In the genomic region with DNA sequence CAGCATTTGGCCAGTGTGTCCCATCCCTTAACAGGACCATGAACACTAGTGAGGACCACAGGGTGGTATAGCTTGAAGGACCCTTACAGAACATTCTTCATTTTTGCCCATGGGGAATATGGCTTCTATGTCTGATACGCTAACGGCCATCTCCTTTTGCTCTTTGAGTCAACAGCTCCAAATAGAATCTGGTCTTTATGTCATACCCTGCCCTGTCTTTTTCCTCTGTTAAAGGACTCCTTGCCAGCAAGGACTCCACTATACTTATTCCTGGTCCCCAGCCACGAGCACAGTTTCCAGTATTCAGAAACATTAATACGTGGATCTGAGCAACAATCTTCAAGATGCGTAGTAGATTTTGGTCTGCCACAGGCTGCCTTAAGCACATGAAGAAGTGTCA, we compare ENCODE assay signal across 18 cellular contexts. TPM values are rescaled to one million over a fixed set of nuclear protein-coding genes. Genes with fewer than 3 reads are reported as not detected.
DNase-seq lines count a peak whose midpoint lies in the region; ATAC-seq and TF ChIP-seq lines count a peak whose summit lies in the region.
"Had no signal": no experiment of that assay in that cellular context is flagged by ENCODE, and none has a peak within 500 bp of the region (broad histone marks: within the 10 kb centered on the region; RNA-seq: fewer than 3 reads in every experiment).

No MANE protein-coding gene starts in this region.

- 91 to 93% methylated on average over 5 of the region's 5 CpGs for WGBS in body of pancreas, 2 donors

- H3K9me3 Mint-ChIP-seq in Calu3 (ENCODE audit: low read depth, unreplicated experiment) = peaks cover 4% of the 10 kb centered on the region
- H3K9me3 Mint-ChIP-seq in activated CD4-positive, alpha-beta T cell treated with anti-CD3 and anti-CD28 coated beads, Interleukin-2, amount 10 ng/mL, durations not matched to agents 24 days and 14 days = peaks cover 9% of the 10 kb centered on the region

- no peaks in the 10 kb centered on the region for H3K27me3 Mint-ChIP-seq in Calu3 (ENCODE audit: unreplicated experiment)
- no peaks in the 10 kb centered on the region for H3K27me3 Mint-ChIP-seq in activated CD4-positive, alpha-beta T cell treated with anti-CD3 and anti-CD28 coated beads, Interleukin-2, amount 10 ng/mL, durations not matched to agents 24 days and 14 days

- TF ChIP-seq CTCF in Calu3 (IDR thresholded peaks at IDR 0.05; ENCODE audit: unreplicated experiment) = no peak
- no peak for TF ChIP-seq CTCF in body of pancreas (IDR thresholded peaks at IDR 0.05)
- no peak for TF ChIP-seq CTCF in right atrium auricular region (IDR thresholded peaks at IDR 0.05)

- in situ Hi-C loops in ACHN (cut with HindIII; ENCODE audit: low pct_ligation_motif_present, low pct_unique_long_range_greater_than_20kb, low sequenced_read_pairs) = no loop called here

- H3K27ac Mint-ChIP-seq in Calu3 (ENCODE audit: unreplicated experiment) = peak overlapping the region; percentile 90
- H3K27ac Mint-ChIP-seq in activated CD4-positive, alpha-beta T cell treated with anti-CD3 and anti-CD28 coated beads, Interleukin-2, amount 10 ng/mL, durations not matched to agents 24 days and 14 days = no peak overlapping the region
- H3K27ac Mint-ChIP-seq: IgD-negative memory B cell, nephron progenitor cell had no signal

- no peak for TF ChIP-seq POLR2A in body of pancreas (IDR thresholded peaks at IDR 0.05)

- intact Hi-C loops in Calu3 (cut with micrococcal nuclease; ENCODE audit: unreplicated experiment) (no loop called here), body of pancreas (cut with DNase I) (no loop called here), sciatic nerve (cut with DNase I) (no loop called here)
- intact Hi-C loops in activated CD4-positive, alpha-beta T cell treated with anti-CD3 and anti-CD28 coated beads, Interleukin-2, amount 10 ng/mL, durations not matched to agents 24 days and 14 days (cut with micrococcal nuclease) = no loop called here

- DNase-seq in Calu3 (no peak), body of pancreas (no peak), right atrium auricular region (ENCODE audit: low spot score) (no peak), sciatic nerve (ENCODE audit: low spot score) (no peak), ACHN (no peak), NOMO-1 treated with dmso at 0.1 percent for 144 hours (lab: John Stamatoyannopoulos, UW; ENCODE audit: unreplicated experiment) (no peak)
- no peak for DNase-seq in activated CD4-positive, alpha-beta T cell treated with anti-CD3 and anti-CD28 coated beads, Interleukin-2, amount 10 ng/mL, durations not matched to agents 24 days and 14 days
- DNase-seq: activated CD4-positive, alpha-beta T cell treated with anti-CD3 and anti-CD28 coated beads for 4 hours; activated T-cell treated with anti-CD3 and anti-CD28 coated beads, Interleukin-2, amount 50 U/mL, for 1 hour; AML-193; effector CD4-positive, alpha-beta T cell; NCI-H1417 treated with DMSO at 0.1 percent for 48 hours; NCI-H524; nephron progenitor cell; uterus had no signal

- H3K36me3 ChIP-seq in body of pancreas (replicated peaks in 1 of 2; ENCODE audit: insufficient read depth in 1 of 2, low read depth in 2 of 2) (no peaks in the 10 kb centered on the region), right atrium auricular region (no peaks in the 10 kb centered on the region)
- H3K36me3 ChIP-seq: Peyer's patch, uterus had no signal

- no peak overlapping the region for H3K4me3 Mint-ChIP-seq in Calu3 (ENCODE audit: low read depth, unreplicated experiment)
- H3K4me3 Mint-ChIP-seq in activated CD4-positive, alpha-beta T cell treated with anti-CD3 and anti-CD28 coated beads, Interleukin-2, amount 10 ng/mL, durations not matched to agents 24 days and 14 days = no peak overlapping the region
- H3K4me3 Mint-ChIP-seq: IgD-negative memory B cell, nephron progenitor cell had no signal

- H3K27ac ChIP-seq in body of pancreas (peak overlapping the region; percentile 30 to 83 (median 68)), right atrium auricular region (peak overlapping the region; percentile 12 to 34)

- CTCF ChIA-PET in Calu3 (lab: Charles Lee) = interaction anchor here (0.6 kb wide), 1 partner anchor 291 kb away, joined by 5 read pairs; no protein-coding TSS in a partner anchor

- H3K4me1 Mint-ChIP-seq in Calu3 (ENCODE audit: low read depth, unreplicated experiment) = peaks cover 39% of the 10 kb centered on the region
- H3K4me1 Mint-ChIP-seq in activated CD4-positive, alpha-beta T cell treated with anti-CD3 and anti-CD28 coated beads, Interleukin-2, amount 10 ng/mL, durations not matched to agents 24 days and 14 days = peaks cover 27% of the 10 kb centered on the region
- H3K4me1 Mint-ChIP-seq: IgD-negative memory B cell had no signal

- H3K4me3 ChIP-seq in body of pancreas (no peak overlapping the region), right atrium auricular region (no peak overlapping the region)
- H3K4me3 ChIP-seq: Peyer's patch, uterus had no signal

- no peaks in the 10 kb centered on the region for H3K36me3 Mint-ChIP-seq in Calu3 (ENCODE audit: insufficient read depth, unreplicated experiment)
- H3K36me3 Mint-ChIP-seq in activated CD4-positive, alpha-beta T cell treated with anti-CD3 and anti-CD28 coated beads, Interleukin-2, amount 10 ng/mL, durations not matched to agents 24 days and 14 days (ENCODE audit: low read depth) = peaks cover 29% of the 10 kb centered on the region

- BruUV-seq in Calu3 (replicated peaks; lab: Mats Ljungman, UMichigan) = no TSS peak

- H3K27me3 ChIP-seq in body of pancreas (no peaks in the 10 kb centered on the region), right atrium auricular region (no peaks in the 10 kb centered on the region)
- H3K27me3 ChIP-seq: Peyer's patch, uterus had no signal

- ATAC-seq in body of pancreas (no peak), sciatic nerve (peak; percentile 24), GM21576 (IDR thresholded peaks at IDR 0.05; ENCODE audit: unreplicated experiment) (no peak)

- peaks cover 21% of the 10 kb centered on the region for H3K4me1 ChIP-seq in body of pancreas
- peaks cover 0 to 32% of the 10 kb centered on the region in 2 donors for H3K4me1 ChIP-seq in right atrium auricular region

- H3K9me3 ChIP-seq in body of pancreas (no peaks in the 10 kb centered on the region), right atrium auricular region (peaks cover 0 to 17% of the 10 kb centered on the region in 2 donors)
- H3K9me3 ChIP-seq: uterus had no signal

RNA-seq across cellular contexts. Expression of gene SERPINB1, which starts 22.5 kb away (rescaled TPM):
- total RNA-seq in Calu3 (2022) = 56.3 and 78.5 TPM in 2 replicates
- total RNA-seq in body of pancreas = 10 to 100 TPM; 19.1 to 80.4 TPM
- total RNA-seq in right atrium auricular region = 10 to 100 TPM; 26.6 to 27.3 TPM
- 46.1 TPM for total RNA-seq in sciatic nerve
- 76.1 and 79.9 TPM in 2 replicates for total RNA-seq in activated CD4-positive, alpha-beta T cell treated with anti-CD3 and anti-CD28 coated beads, Interleukin-2, amount 10 ng/mL, durations not matched to agents 24 days and 14 days

RNA-seq across cellular contexts. Expression of gene WRNIP1, which starts 53.9 kb away (rescaled TPM):
- total RNA-seq in Calu3 (2022) = 36.9 and 41.4 TPM in 2 replicates
- 10 to 100 TPM; 61.0 to 62.0 TPM for total RNA-seq in body of pancreas
- total RNA-seq in right atrium auricular region = 10 to 100 TPM; 51.9 to 53.5 TPM
- total RNA-seq in sciatic nerve = 30.8 TPM
- 49.3 and 50.5 TPM in 2 replicates for total RNA-seq in activated CD4-positive, alpha-beta T cell treated with anti-CD3 and anti-CD28 coated beads, Interleukin-2, amount 10 ng/mL, durations not matched to agents 24 days and 14 days
